10 cellular contexts compared by ENCODE assay signal in the genomic region with DNA sequence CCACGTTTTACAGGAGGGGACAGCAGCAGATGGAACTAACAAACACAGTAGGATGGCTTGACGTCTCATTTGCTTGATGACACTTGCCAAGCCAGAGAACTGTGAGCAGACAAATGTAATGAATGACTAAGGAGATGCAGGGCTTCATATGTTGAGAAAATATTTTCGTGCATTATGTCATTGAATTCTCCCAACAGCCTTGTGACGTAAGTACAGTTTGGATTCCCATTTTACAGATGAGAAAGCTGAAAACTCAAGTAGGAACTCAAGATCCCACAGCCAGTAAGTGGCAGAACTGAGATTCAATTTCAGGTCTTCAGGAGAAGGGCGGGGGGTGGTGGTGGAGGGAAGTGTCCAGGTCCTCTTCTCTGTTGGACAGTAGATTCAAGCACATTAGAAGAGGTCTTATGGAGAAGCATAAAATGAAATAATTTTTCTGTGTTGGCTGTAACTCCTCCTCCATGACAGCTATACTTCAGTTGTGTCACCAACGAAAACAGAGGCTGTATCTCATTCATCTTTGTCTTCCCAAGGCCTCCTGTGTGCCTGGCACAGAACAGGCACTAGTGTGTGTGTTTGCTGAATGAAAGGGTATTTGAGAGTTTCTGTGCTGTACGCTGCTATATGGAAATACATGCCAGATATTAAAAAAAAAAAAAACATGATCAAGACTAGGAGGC. TPM values are rescaled to one million over a fixed set of nuclear protein-coding genes. Genes with fewer than 3 reads are reported as not detected.
DNase-seq lines count a peak whose midpoint lies in the region; ATAC-seq, FAIRE-seq and TF ChIP-seq lines count a peak whose summit lies in the region.
"Had no signal": no experiment of that assay in that cellular context is flagged by ENCODE, and none has a peak within 500 bp of the region (broad histone marks: within the 10 kb centered on the region; RNA-seq: fewer than 3 reads in every experiment).

No MANE protein-coding gene starts in this region.

- H3K27me3 ChIP-seq in heart right ventricle (peaks cover 0 to 21% (median 0%) of the 10 kb centered on the region in 7 donors), H1 (replicated peaks in 1 of 4; ENCODE audit: control insufficient read depth in 3 of 4, extremely low read depth in 1 of 4, insufficient read depth in 3 of 4, low read length in 3 of 4) (peaks cover 24 to 52% (median 41%) of the 10 kb centered on the region in 4 experiments)

- no peak overlapping the region for H3K14ac ChIP-seq in H1 (ENCODE audit: insufficient read length)

- no peak overlapping the region for H4K91ac ChIP-seq in H1 (replicated peaks; ENCODE audit: insufficient read length, low read length)

- H2BK120ac ChIP-seq in H1 (replicated peaks; ENCODE audit: low read depth, low read length), result no peak overlapping the region

- DNase-seq in heart right ventricle (no peak), Right ventricle myocardium superior (no peak), H1 (ENCODE audit: low read depth in 1 of 2, low spot score in 2 of 2) (no peak), natural killer cell (no peak), DMS79 (lab: John Stamatoyannopoulos, UW) (no peak), AG08395 (ENCODE audit: low spot score) (no peak)
- DNase-seq: activated gamma-delta T cell treated with Interleukin-2 at 50 U/mL for 16 hours, NCI-H1417 treated with DMSO at 0.1 percent for 48 hours had no signal

- WGBS in heart right ventricle, 2 donors, result 43 to 57% methylated on average over 7 of the region's 7 CpGs
- WGBS in H1 (ENCODE audit: extremely low coverage in 1 of 2, insufficient coverage in 1 of 2, insufficient read length in 1 of 2, insufficient replicate concordance in 2 of 2, low coverage in 1 of 2, low lambda C conversion rate in 2 of 2, missing lambda C conversion rate in 1 of 2), 2 experiments, result 81% methylated on average over 7 of the region's 7 CpGs; no CpG with 5 or more reads in 1 of the 2 experiments

- TF ChIP-seq EP300 in H1 (IDR thresholded peaks at IDR 0.05; ENCODE audit: borderline replicate concordance in 1 of 2, low read depth in 2 of 2, low read length in 2 of 2), result no peak

- peaks cover 7 to 26% of the 10 kb centered on the region in 2 donors for H3K4me1 Mint-ChIP-seq in natural killer cell

- H3K79me1 ChIP-seq in H1 (ENCODE audit: low read depth, low read length), result no peaks in the 10 kb centered on the region

- H3K36me3 Mint-ChIP-seq in natural killer cell, result no peaks in the 10 kb centered on the region

- 0 out of 2 replicates have a peak overlapping the region, but pooled peaks have one; percentile 8 for H2BK15ac ChIP-seq in H1 (ENCODE audit: low read length)

- no peak overlapping the region for H3K18ac ChIP-seq in H1 (ENCODE audit: extremely low read depth, low read length)

- TF ChIP-seq RAD21 in H1 (IDR thresholded peaks at IDR 0.05 in 1 of 2, conservative IDR thresholded peaks at IDR 0.05 in 1 of 2; ENCODE audit: low read depth in 2 of 2, low read length in 2 of 2), result no peak

- intact Hi-C loops in heart right ventricle (cut with DNase I) (loop anchor here in 4 of 10 donors (2.0 to 5.0 kb wide), 3 partner anchors 45 to 51 kb away; no protein-coding TSS in a partner anchor), Right ventricle myocardium superior (cut with DNase I) (loop anchor here (5.0 kb wide), 1 partner anchor 36 kb away; no protein-coding TSS in a partner anchor), natural killer cell (cut with micrococcal nuclease) (no loop called here)

- no peak overlapping the region for H3K56ac ChIP-seq in H1 (replicated peaks; ENCODE audit: insufficient read length, low read depth, low read length)

- CTCF ChIA-PET in H1 (lab: Charles Lee; ENCODE audit: partially characterized antibody), result interaction anchor here (0.9 to 1.1 kb wide), 2 partner anchors 22 to 298 kb away, joined by 3 read pairs; no protein-coding TSS in a partner anchor

- peak overlapping the region; percentile 16 to 31 for H3K27ac Mint-ChIP-seq in natural killer cell

- H3K9ac ChIP-seq in H1 (replicated peaks in 1 of 4; ENCODE audit: extremely low read depth in 1 of 4, low read depth in 3 of 4, low read length in 3 of 4), result no peak overlapping the region

- H3K4me3 Mint-ChIP-seq in natural killer cell, result peak overlapping the region; percentile 88

- H4K8ac ChIP-seq in H1 (ENCODE audit: extremely low read depth, insufficient read depth, low read length), result no peak overlapping the region

- H3K4me1 ChIP-seq in heart right ventricle (peaks cover 19 to 77% (median 58%) of the 10 kb centered on the region in 9 donors), H1 (replicated peaks in 1 of 4; ENCODE audit: control insufficient read depth in 3 of 4, insufficient read depth in 4 of 4, low read length in 3 of 4) (peaks cover 0 to 26% (median 15%) of the 10 kb centered on the region in 4 experiments; a peak in 6 of 7 replicates)

- TF ChIP-seq CTCF in heart right ventricle (IDR thresholded peaks at IDR 0.05) (no peak), H1 (IDR thresholded peaks at IDR 0.05; ENCODE audit: control extremely low read depth in 1 of 3, insufficient read depth in 1 of 3, low read depth in 1 of 3, low read length in 3 of 3) (no peak), natural killer cell (IDR thresholded peaks at IDR 0.05) (no peak)

- peak overlapping the region; percentile 69 to 93 (median 87) for H3K4me3 ChIP-seq in heart right ventricle
- no peak overlapping the region for H3K4me3 ChIP-seq in H1 (ENCODE audit: extremely low read depth in 1 of 4, insufficient read depth in 2 of 4, low read depth in 3 of 4, low read length in 4 of 4)

- H3K79me2 ChIP-seq in H1 (ENCODE audit: control insufficient read depth in 1 of 2, insufficient read depth in 2 of 2, low read length in 2 of 2), result no peaks in the 10 kb centered on the region

- H3K23ac ChIP-seq in H1 (ENCODE audit: insufficient read length), result no peak overlapping the region

- H3K9me3 ChIP-seq in heart right ventricle (no peaks in the 10 kb centered on the region), H1 (ENCODE audit: insufficient read depth in 2 of 2, low read depth in 1 of 2, low read length in 1 of 2) (no peaks in the 10 kb centered on the region)

- no peak overlapping the region for H2BK5ac ChIP-seq in H1 (ENCODE audit: low read depth, low read length)

- ATAC-seq in heart right ventricle, result no peak
- no peak for ATAC-seq in Right ventricle myocardium superior (ENCODE audit: poor library complexity)
- no peak for ATAC-seq in natural killer cell
- no peak for ATAC-seq in HG03520 (IDR thresholded peaks at IDR 0.05; ENCODE audit: unreplicated experiment)
- ATAC-seq in GM18858 (IDR thresholded peaks at IDR 0.05; ENCODE audit: unreplicated experiment), result no peak

- peaks cover 16% of the 10 kb centered on the region for H3K23me2 ChIP-seq in H1 (ENCODE audit: low read depth, low read length)

- H3K36me3 ChIP-seq in heart right ventricle (peaks cover 0 to 12% (median 0%) of the 10 kb centered on the region in 9 donors), H1 (ENCODE audit: control insufficient read depth in 2 of 4, insufficient read depth in 4 of 4, low read length in 3 of 4) (no peaks in the 10 kb centered on the region)

- 0 out of 2 replicates have a peak overlapping the region, but pooled peaks have one; percentile 9 for H2AK5ac ChIP-seq in H1 (ENCODE audit: low read depth, low read length)

- no peaks in the 10 kb centered on the region for H4K20me1 ChIP-seq in H1 (replicated peaks in 1 of 2; ENCODE audit: control insufficient read depth in 1 of 2, insufficient read depth in 2 of 2, low read length in 2 of 2)

- no peak overlapping the region for H2AFZ ChIP-seq in H1 (ENCODE audit: low read length)

- H2BK12ac ChIP-seq in H1 (ENCODE audit: low read depth, low read length), result no peak overlapping the region

- no peaks in the 10 kb centered on the region for H3K9me3 Mint-ChIP-seq in natural killer cell

- H3K4me2 ChIP-seq in H1 (ENCODE audit: insufficient read depth in 1 of 2, low read depth in 2 of 2, low read length in 2 of 2), result no peak overlapping the region

- peaks cover 0 to 3% of the 10 kb centered on the region in 2 donors for H3K27me3 Mint-ChIP-seq in natural killer cell (ENCODE audit: low read depth in 2 of 2)

- H2BK20ac ChIP-seq in H1 (ENCODE audit: low read length), result no peak overlapping the region

- no peak for FAIRE-seq in H1 (lab: Jason Lieb, UNC)

- no peak overlapping the region for H3K4ac ChIP-seq in H1 (replicated peaks; ENCODE audit: insufficient read length, low read depth, low read length)

- no peak overlapping the region for H4K5ac ChIP-seq in H1 (ENCODE audit: insufficient read length, low read depth, low read length)

- peak overlapping the region in 9 of 10 donors; percentile 89 to 97 (median 94) for H3K27ac ChIP-seq in heart right ventricle
- no peak overlapping the region for H3K27ac ChIP-seq in H1 (ENCODE audit: low read depth, low read length)

- no peak for TF ChIP-seq POLR2A in H1 (IDR thresholded peaks at IDR 0.05; ENCODE audit: control extremely low read depth in 1 of 2, low read depth in 2 of 2, low read length in 2 of 2)

- POLR2A ChIA-PET in H1 (lab: Charles Lee; ENCODE audit: partially characterized antibody), result no interaction called here

RNA-seq across cellular contexts. Expression of a gene that starts 2.2 kb away (rescaled TPM):
- total RNA-seq in heart right ventricle (10 to 100 TPM in 8 of 10 donors, 1 to 10 TPM in 2; 9.1 to 20.2 (median 12.9) TPM), Right ventricle myocardium superior (14.3 TPM), natural killer cell (10 to 100 TPM in 2 of 3 donors, 1 to 10 TPM in 1; 9.5 to 15.0 (median 13.5) TPM)
- polyA plus RNA-seq in heart right ventricle (10 to 100 TPM; 13.2 to 13.6 TPM), H1 (2011; rRNA removed) (3.1 and 4.9 TPM in 2 replicates)
- 6.4 and 7.7 TPM in 2 replicates for total RNA-seq in H1 (2021; fragmentation: NEBNext Ultra II Directional; extraction: Animal tissue kit (Norgen Biotek cat#: 25700))
- 5.1 TPM for polyA plus RNA-seq in H1 (2011; cell fraction: cytosol; rRNA removed)
- 17.4 TPM for polyA plus RNA-seq in H1 (2011; cell fraction: nucleus; rRNA removed)
- 5.7 to 7.5 TPM (median 6.7 TPM) in 4 replicates for polyA plus RNA-seq in H1 (2012, experiment 1 of 2)
- polyA plus RNA-seq in H1 (2012, experiment 2 of 2), result 4.3 TPM
- polyA plus RNA-seq in H1 (2013, experiment 1 of 2), result 3.2 TPM
- 3.5 TPM for polyA plus RNA-seq in H1 (2013, experiment 2 of 2)
- 4.3 and 4.5 TPM in 2 replicates for polyA minus RNA-seq in H1 (2011; rRNA and poly(A)+ RNA removed)
- 2.3 TPM for polyA minus RNA-seq in H1 (2011; cell fraction: cytosol; rRNA and poly(A)+ RNA removed)
- 5.6 TPM for polyA minus RNA-seq in H1 (2011; cell fraction: nucleus; rRNA and poly(A)+ RNA removed)

RNA-seq across cellular contexts. Expression of a gene that starts 49.2 kb away (rescaled TPM):
- 10 to 100 TPM in 8 of 10 donors, 1 to 10 TPM in 2; 9.2 to 17.1 (median 12.9) TPM for total RNA-seq in heart right ventricle
- 1 to 10 TPM; 5.5 to 9.9 TPM for polyA plus RNA-seq in heart right ventricle
- 8.7 TPM for total RNA-seq in Right ventricle myocardium superior
- total RNA-seq in H1 (2021; fragmentation: NEBNext Ultra II Directional; extraction: Animal tissue kit (Norgen Biotek cat#: 25700)), result 23.1 and 26.8 TPM in 2 replicates
- polyA plus RNA-seq in H1 (2011; rRNA removed), result 27.2 and 31.6 TPM in 2 replicates
- 28.5 TPM for polyA plus RNA-seq in H1 (2011; cell fraction: cytosol; rRNA removed)
- 72.3 TPM for polyA plus RNA-seq in H1 (2011; cell fraction: nucleus; rRNA removed)
- polyA plus RNA-seq in H1 (2012, experiment 1 of 2), result 16.0 to 20.4 TPM (median 18.1 TPM) in 4 replicates
- 17.7 TPM for polyA plus RNA-seq in H1 (2012, experiment 2 of 2)
- polyA plus RNA-seq in H1 (2013, experiment 1 of 2), result 21.7 TPM
- 22.3 TPM for polyA plus RNA-seq in H1 (2013, experiment 2 of 2)
- 66.0 and 90.8 TPM in 2 replicates for polyA minus RNA-seq in H1 (2011; rRNA and poly(A)+ RNA removed)
- 18.6 TPM for polyA minus RNA-seq in H1 (2011; cell fraction: cytosol; rRNA and poly(A)+ RNA removed)
- polyA minus RNA-seq in H1 (2011; cell fraction: nucleus; rRNA and poly(A)+ RNA removed), result 44.9 TPM
- 10 to 100 TPM; 12.2 to 20.2 (median 17.2) TPM for total RNA-seq in natural killer cell

Comparison
In these comparisons a context has a peak if more than half of its experiments do, and no peak if none do; other contexts are left out.
1. H3K4me3 ChIP-seq: peak in heart right ventricle (10 of 10); none in H1 (0 of 4).